Comparison of ENCODE assay signal across 17 cellular contexts in genomic region chr7:132270517-132270916, GRCh38.
DNase-seq lines count a peak whose midpoint lies in the region; ATAC-seq, FAIRE-seq and TF ChIP-seq lines count a peak whose summit lies in the region.
"Had no signal": no experiment of that assay in that cellular context is flagged by ENCODE, and none has a peak within 500 bp of the region (broad histone marks: within the 10 kb centered on the region; RNA-seq: fewer than 3 reads in every experiment).

No MANE protein-coding gene starts in this region.

- in situ Hi-C loops in GM23248 (cut with MboI) (loop anchor here (25.0 kb wide), 1 partner anchor 583 kb away; no protein-coding TSS in a partner anchor), K562 (cut with MboI) (no loop called here)

- POLR2A ChIA-PET in K562 (lab: Yijun Ruan, JAX) = interaction anchor here (1.0 to 1.5 kb wide), 2 partner anchors 11 to 16 kb away, joined by 3 read pairs; no protein-coding TSS in a partner anchor

- no peaks in the 10 kb centered on the region for H3K4me1 ChIP-seq in GM23248 (ENCODE audit: insufficient read depth)
- H3K4me1 ChIP-seq in K562 (replicated peaks in 1 of 2; ENCODE audit: control insufficient read depth in 2 of 2, insufficient read depth in 2 of 2, low read length in 2 of 2) = no peaks in the 10 kb centered on the region

- DNase-seq in GM23248 = peak; percentile 25
- DNase-seq in NAMALWA (ENCODE audit: low spot score) = peak; percentile 12
- DNase-seq in K562 (ENCODE audit: extremely low read depth in 1 of 4, low spot score in 3 of 4) = peak in 1 of 4 experiments; percentile 31
- peak; percentile 76 for DNase-seq in left kidney (ENCODE audit: low read depth, low spot score)
- DNase-seq in activated T-cell treated with anti-CD3 and anti-CD28 coated beads for 4 hours = no peak
- no peak for DNase-seq in CD1c-positive myeloid dendritic cell (ENCODE audit: extremely low spot score)
- DNase-seq: activated CD4-positive, CD25-positive, alpha-beta regulatory T cell treated with anti-CD3 and anti-CD28 coated beads, Interleukin-2, amount 50 U/mL, for 72 hours; cortex of kidney; NCI-H1417 treated with DMSO at 0.1 percent for 48 hours; NCI-H446; sigmoid colon; T-helper 17 cell had no signal

- TF ChIP-seq CTCF in K562 (IDR thresholded peaks at IDR 0.05 in 2 of 3, conservative IDR thresholded peaks at IDR 0.05 in 1 of 3; ENCODE audit: insufficient read depth in 2 of 3, low read depth in 1 of 3, low read length in 3 of 3) = no peak

- BruUV-seq in K562 (replicated peaks; lab: Mats Ljungman, UMichigan) = no TSS peak

- H4K20me1 ChIP-seq in GM23248 (ENCODE audit: insufficient read depth) (no peaks in the 10 kb centered on the region), K562 (replicated peaks; ENCODE audit: control insufficient read depth, insufficient read depth, low read length) (peaks cover 2% of the 10 kb centered on the region; the same call in 1 of the 2 replicates)

- H3K9me3 ChIP-seq in GM23248 (ENCODE audit: low read depth) = no peaks in the 10 kb centered on the region
- H3K9me3 ChIP-seq in K562 (replicated peaks; ENCODE audit: control insufficient read depth, insufficient read depth, low read depth, low read length) = no peaks in the 10 kb centered on the region
- H3K9me3 ChIP-seq: sigmoid colon had no signal

- H3K9ac ChIP-seq in GM23248 = no peak overlapping the region
- no peak overlapping the region for H3K9ac ChIP-seq in K562 (ENCODE audit: insufficient read depth in 1 of 2, low read depth in 2 of 2, low read length in 2 of 2)

- H3K36me3 ChIP-seq in GM23248 (ENCODE audit: low read depth) = no peaks in the 10 kb centered on the region
- no peaks in the 10 kb centered on the region for H3K36me3 ChIP-seq in K562 (ENCODE audit: control insufficient read depth, insufficient read depth, low read length)
- H3K36me3 ChIP-seq: sigmoid colon had no signal

- ATAC-seq in K562 = no peak
- ATAC-seq in GM19452 (IDR thresholded peaks at IDR 0.05; ENCODE audit: unreplicated experiment) = no peak
- no peak for ATAC-seq in HG03039 (IDR thresholded peaks at IDR 0.05; ENCODE audit: unreplicated experiment)
- ATAC-seq: stimulated activated effector memory CD8-positive, alpha-beta T cell treated with anti-CD3 and anti-CD28 coated beads, Interleukin-12 subunit alpha, Interleukin-12 subunit beta, amount 100 ng/mL, for 72 hours; T-helper 17 cell had no signal

- CTCF ChIA-PET in K562 (lab: Yijun Ruan, JAX; ENCODE audit: low intra/inter-chr PET ratio) = no interaction called here

- TF ChIP-seq RAD21 in K562 (CRISPR knock-in tag; conservative IDR thresholded peaks at IDR 0.05 in 1 of 2, IDR thresholded peaks at IDR 0.05 in 1 of 2) = no peak

- no peak overlapping the region for H3K4me3 ChIP-seq in GM23248
- H3K4me3 ChIP-seq in K562 = no peak overlapping the region
- H3K4me3 ChIP-seq: sigmoid colon had no signal

- H3K27ac ChIP-seq in GM23248 (no peak overlapping the region), K562 (ENCODE audit: extremely low read depth, low read depth, low read length) (no peak overlapping the region)
- H3K27ac ChIP-seq: C4-2B, sigmoid colon had no signal

- TF ChIP-seq EP300 in K562 (IDR thresholded peaks at IDR 0.05; ENCODE audit: low read length) = no peak

- TF ChIP-seq POLR2A in K562 (conservative IDR thresholded peaks at IDR 0.05) = no peak

- no peaks in the 10 kb centered on the region for H3F3A ChIP-seq in GM23248 (ENCODE audit: insufficient read depth)

- H3K79me2 ChIP-seq in GM23248 (ENCODE audit: insufficient read depth) (no peaks in the 10 kb centered on the region), K562 (ENCODE audit: control insufficient read depth, insufficient read depth, low read length) (no peaks in the 10 kb centered on the region)

- no peaks in the 10 kb centered on the region for H3K9me1 ChIP-seq in K562 (ENCODE audit: control insufficient read depth, insufficient read depth, low read length)

- H2AFZ ChIP-seq in GM23248 = no peak overlapping the region
- no peak overlapping the region for H2AFZ ChIP-seq in K562 (ENCODE audit: low read depth, low read length)

- H3K4me2 ChIP-seq in GM23248 (ENCODE audit: unreplicated experiment) = no peak overlapping the region
- H3K4me2 ChIP-seq in K562 (ENCODE audit: insufficient read depth, low read length) = no peak overlapping the region

- 20 to 24% methylated on average over 2 of the region's 2 CpGs for WGBS in GM23248 (ENCODE audit: low coverage in 1 of 2, low lambda C conversion rate in 2 of 2, missing lambda C conversion rate in 2 of 2), 2 experiments
- 0% methylated on average over 2 of the region's 2 CpGs for WGBS in K562 (ENCODE audit: insufficient coverage, low coverage, missing lambda C conversion rate)

- intact Hi-C loops in K562 (cut with micrococcal nuclease) = no loop called here

- no peaks in the 10 kb centered on the region; the same call in 1 of the 2 replicates for H3K27me3 ChIP-seq in GM23248 (replicated peaks; ENCODE audit: insufficient read depth)
- H3K27me3 ChIP-seq in K562 (ENCODE audit: control insufficient read depth in 2 of 2, insufficient read depth in 2 of 2, low read length in 2 of 2) = no peaks in the 10 kb centered on the region
- H3K27me3 ChIP-seq: sigmoid colon had no signal

- no peak for FAIRE-seq in K562 (lab: Jason Lieb, UNC)
- FAIRE-seq: HTR-8/SVneo had no signal

- no peaks in the 10 kb centered on the region for H3K9me2 ChIP-seq in GM23248 (ENCODE audit: insufficient read depth)

TF ChIP-seq in K562, 482 proteins besides CTCF, POLR2A, EP300 and RAD21 (continues in another document):
- no peak for TF ChIP-seq CHD4 (IDR thresholded peaks at IDR 0.05; ENCODE audit: insufficient read depth, insufficient replicate concordance, low read depth, low read length, poor library complexity, severe bottlenecking)
- peak; percentile 94 for TF ChIP-seq EHMT2 (IDR thresholded peaks at IDR 0.05)
- peak in 1 of 2 experiments; percentile 59 for TF ChIP-seq AFF1 (IDR thresholded peaks at IDR 0.05; ENCODE audit: low read depth in 1 of 2, partially characterized antibody in 2 of 2)
- TF ChIP-seq REST (CRISPR knock-in tag; IDR thresholded peaks at IDR 0.05; ENCODE audit: low read depth) = peak; percentile 93
- TF ChIP-seq FOSL1 (tag; conservative IDR thresholded peaks at IDR 0.05) = no peak
- TF ChIP-seq ZNF766 (CRISPR knock-in tag; conservative IDR thresholded peaks at IDR 0.05) = peak; percentile 44; the same call in 1 of the 2 replicates
- no peak for TF ChIP-seq ZNF830 (CRISPR knock-in tag; IDR thresholded peaks at IDR 0.05)
- no peak for TF ChIP-seq TCF3 (CRISPR knock-in tag; IDR thresholded peaks at IDR 0.05)
- TF ChIP-seq HMGN3 (IDR thresholded peaks at IDR 0.05; ENCODE audit: borderline replicate concordance, extremely low read depth, insufficient read length, low read depth, low read length) = no peak
- no peak for TF ChIP-seq ZSCAN29 (IDR thresholded peaks at IDR 0.05)
- TF ChIP-seq HOXB6 (CRISPR knock-in tag; IDR thresholded peaks at IDR 0.05; ENCODE audit: borderline replicate concordance) = no peak
- no peak for TF ChIP-seq ZFP1 (CRISPR knock-in tag; IDR thresholded peaks at IDR 0.05)

Comparison
In these comparisons a context has a peak if more than half of its experiments do, and no peak if none do; other contexts are left out.
1. DNase-seq: peak in GM23248 (single experiment), NAMALWA (single experiment) and left kidney (single experiment); none in activated T-cell treated with anti-CD3 and anti-CD28 coated beads for 4 hours (single experiment) and CD1c-positive myeloid dendritic cell (single experiment).